Comparison of ENCODE assay signal across 29 cellular contexts in the genomic region with DNA sequence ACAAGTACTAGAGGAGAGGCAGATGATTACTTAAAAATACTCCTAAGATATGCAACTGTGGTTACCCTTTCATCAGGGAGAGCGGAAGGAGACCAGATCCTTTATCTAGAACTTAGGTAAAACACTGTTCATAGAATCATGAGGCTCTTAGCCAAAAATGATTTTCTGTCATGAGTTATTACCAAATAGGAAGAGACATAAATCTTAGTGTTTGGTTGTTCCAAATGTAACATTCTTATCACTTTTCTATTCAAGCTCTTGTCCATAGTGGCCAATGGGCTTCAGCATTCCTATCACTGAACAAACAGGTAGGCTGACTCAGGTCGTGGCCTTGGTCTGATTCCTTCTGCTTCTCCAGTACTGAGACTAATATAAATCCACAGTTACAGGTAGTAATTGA. TPM values are rescaled to one million over a fixed set of nuclear protein-coding genes. Genes with fewer than 3 reads are reported as not detected.
A peak's percentile ranks its signal among the peaks of the same experiment; 100 is the strongest.
DNase-seq lines count a peak whose midpoint lies in the region; ATAC-seq and TF ChIP-seq lines count a peak whose summit lies in the region.
"Had no signal": no experiment of that assay in that cellular context is flagged by ENCODE, and none has a peak within 500 bp of the region (broad histone marks: within the 10 kb centered on the region; RNA-seq: fewer than 3 reads in every experiment).

No MANE protein-coding gene starts in this region.

- TF ChIP-seq CTCF in body of pancreas (IDR thresholded peaks at IDR 0.05), result no peak

- CTCF ChIA-PET in naive thymus-derived CD4-positive, alpha-beta T cell (lab: Charles Lee), result no interaction called here

- no peaks in the 10 kb centered on the region for H3K36me3 ChIP-seq in body of pancreas (replicated peaks in 1 of 2; ENCODE audit: insufficient read depth in 1 of 2, low read depth in 2 of 2)
- H3K36me3 ChIP-seq in naive thymus-derived CD4-positive, alpha-beta T cell (ENCODE audit: control insufficient read depth in 2 of 3, insufficient read depth in 3 of 3, low read length in 3 of 3), result peaks cover 7 to 26% (median 11%) of the 10 kb centered on the region in 3 experiments

- H3K9me3 Mint-ChIP-seq in activated CD4-positive, alpha-beta T cell treated with anti-CD3 and anti-CD28 coated beads, Interleukin-2, amount 10 ng/mL, durations not matched to agents 24 days and 14 days, result no peaks in the 10 kb centered on the region
- no peaks in the 10 kb centered on the region for H3K9me3 Mint-ChIP-seq in naive thymus-derived CD4-positive, alpha-beta T cell
- H3K9me3 Mint-ChIP-seq: activated CD4-positive, alpha-beta memory T cell treated with anti-CD3 and anti-CD28 coated beads, Interleukin-2, amount 10 ng/mL, durations not matched to agents 7 days and 5 days; activated naive CD8-positive, alpha-beta T cell treated with anti-CD3 and anti-CD28 coated beads, Interleukin-2, amount 50 U/mL, for 24 hours; CD14-positive monocyte; IgD-negative memory B cell; nephron had no signal

- H3K4me3 Mint-ChIP-seq in activated CD4-positive, alpha-beta T cell treated with anti-CD3 and anti-CD28 coated beads, Interleukin-2, amount 10 ng/mL, durations not matched to agents 24 days and 14 days, result no peak overlapping the region
- peak overlapping the region in 7 of 10 donors; percentile 2 to 49 (median 23) for H3K4me3 Mint-ChIP-seq in naive thymus-derived CD4-positive, alpha-beta T cell
- H3K4me3 Mint-ChIP-seq: activated CD4-positive, alpha-beta memory T cell treated with anti-CD3 and anti-CD28 coated beads, Interleukin-2, amount 10 ng/mL, durations not matched to agents 7 days and 5 days; activated naive CD8-positive, alpha-beta T cell treated with anti-CD3 and anti-CD28 coated beads, Interleukin-2, amount 50 U/mL, for 24 hours; CD14-positive monocyte; IgD-negative memory B cell; nephron had no signal

- DNase-seq in activated CD4-positive, alpha-beta T cell treated with anti-CD3 and anti-CD28 coated beads, Interleukin-2, amount 10 ng/mL, durations not matched to agents 24 days and 14 days, result no peak
- no peak for DNase-seq in activated CD4-positive, alpha-beta T cell treated with anti-CD3 and anti-CD28 coated beads, Interleukin-2, amount 50 U/mL, for 4 hours
- DNase-seq in HuH-7.5 (ENCODE audit: low spot score) (peak; percentile 27), body of pancreas (peak; percentile 57 to 81 (median 64)), dermis blood vessel endothelial cell (no peak), OCI-M2 (lab: John Stamatoyannopoulos, UW; ENCODE audit: unreplicated experiment) (no peak), NAMALWA (ENCODE audit: low spot score) (no peak)
- DNase-seq in naive thymus-derived CD4-positive, alpha-beta T cell, result peak in 2 of 9 donors; percentile 5 to 18
- DNase-seq: activated CD4-positive, alpha-beta memory T cell treated with anti-CD3 and anti-CD28 coated beads, Interleukin-2, amount 10 ng/mL, durations not matched to agents 7 days and 5 days; activated effector memory CD4-positive, alpha-beta T cell treated with Interleukin-2 at 50 U/mL for 16 hours; activated naive CD8-positive, alpha-beta T cell treated with anti-CD3 and anti-CD28 coated beads, Interleukin-2, amount 50 U/mL, for 24 hours; Calu3; cerebellar nuclear complex; DMS79; dorsolateral prefrontal cortex; esophagus squamous epithelium; foreskin keratinocyte; GM23248; kidney glomerular epithelial cell; mucosa of descending colon; NCI-H1092; NCI-H187; NCI-H2171; NCI-H510A; stimulated activated naive CD4-positive, alpha-beta T cell treated with Interleukin-2 at 50 U/mL for 16 hours had no signal

- no peak for TF ChIP-seq POLR2A in body of pancreas (IDR thresholded peaks at IDR 0.05)

- H3K36me3 Mint-ChIP-seq in activated CD4-positive, alpha-beta T cell treated with anti-CD3 and anti-CD28 coated beads, Interleukin-2, amount 10 ng/mL, durations not matched to agents 24 days and 14 days (ENCODE audit: low read depth), result peaks cover 37% of the 10 kb centered on the region
- peaks cover 3 to 23% (median 18%) of the 10 kb centered on the region in 5 donors for H3K36me3 Mint-ChIP-seq in naive thymus-derived CD4-positive, alpha-beta T cell

- H3K4me3 ChIP-seq in body of pancreas, result no peak overlapping the region
- H3K4me3 ChIP-seq in naive thymus-derived CD4-positive, alpha-beta T cell (ENCODE audit: low read length), result no peak overlapping the region
- H3K4me3 ChIP-seq: dorsolateral prefrontal cortex, esophagus squamous epithelium, GM23248, mucosa of descending colon, skin epidermis had no signal

- intact Hi-C loops in activated CD4-positive, alpha-beta T cell treated with anti-CD3 and anti-CD28 coated beads, Interleukin-2, amount 10 ng/mL, durations not matched to agents 24 days and 14 days (cut with micrococcal nuclease), result no loop called here
- intact Hi-C loops in body of pancreas (cut with DNase I), result no loop called here
- intact Hi-C loops in naive thymus-derived CD4-positive, alpha-beta T cell (cut with micrococcal nuclease), result no loop called here

- POLR2A ChIA-PET in naive thymus-derived CD4-positive, alpha-beta T cell (lab: Charles Lee), result no interaction called here

- H3K27me3 ChIP-seq in body of pancreas, result no peaks in the 10 kb centered on the region
- no peaks in the 10 kb centered on the region for H3K27me3 ChIP-seq in naive thymus-derived CD4-positive, alpha-beta T cell (ENCODE audit: control insufficient read depth in 2 of 2, insufficient read depth in 2 of 2, low read length in 2 of 2)
- H3K27me3 ChIP-seq: dorsolateral prefrontal cortex, esophagus squamous epithelium, foreskin keratinocyte had no signal

- peak overlapping the region in 3 of 4 donors; percentile 24 to 76 (median 52) for H3K27ac ChIP-seq in body of pancreas
- H3K27ac ChIP-seq in naive thymus-derived CD4-positive, alpha-beta T cell (ENCODE audit: low read depth, low read length), result no peak overlapping the region
- H3K27ac ChIP-seq: dorsolateral prefrontal cortex, esophagus squamous epithelium, foreskin keratinocyte, GM23248, skin epidermis had no signal

- no peaks in the 10 kb centered on the region for H3K27me3 Mint-ChIP-seq in activated CD4-positive, alpha-beta T cell treated with anti-CD3 and anti-CD28 coated beads, Interleukin-2, amount 10 ng/mL, durations not matched to agents 24 days and 14 days
- H3K27me3 Mint-ChIP-seq in naive thymus-derived CD4-positive, alpha-beta T cell, result no peaks in the 10 kb centered on the region
- H3K27me3 Mint-ChIP-seq: activated CD4-positive, alpha-beta memory T cell treated with anti-CD3 and anti-CD28 coated beads, Interleukin-2, amount 10 ng/mL, durations not matched to agents 7 days and 5 days; activated naive CD8-positive, alpha-beta T cell treated with anti-CD3 and anti-CD28 coated beads, Interleukin-2, amount 50 U/mL, for 24 hours; IgD-negative memory B cell had no signal

- peaks cover 28% of the 10 kb centered on the region for H3K4me1 ChIP-seq in body of pancreas
- H3K4me1 ChIP-seq in naive thymus-derived CD4-positive, alpha-beta T cell (ENCODE audit: control insufficient read depth in 2 of 2, insufficient read depth in 2 of 2, low read length in 2 of 2), result peaks cover 0 to 4% of the 10 kb centered on the region in 2 donors
- H3K4me1 ChIP-seq: esophagus squamous epithelium had no signal

- H3K9me3 ChIP-seq in body of pancreas, result no peaks in the 10 kb centered on the region
- H3K9me3 ChIP-seq in naive thymus-derived CD4-positive, alpha-beta T cell (ENCODE audit: control insufficient read depth in 2 of 3, low read length in 3 of 3), result no peaks in the 10 kb centered on the region
- H3K9me3 ChIP-seq: esophagus squamous epithelium, mucosa of descending colon had no signal

- WGBS in body of pancreas, 2 donors, result 19 to 26% methylated on average over 2 of the region's 2 CpGs

- peak overlapping the region; percentile 17 for H3K27ac Mint-ChIP-seq in activated CD4-positive, alpha-beta T cell treated with anti-CD3 and anti-CD28 coated beads, Interleukin-2, amount 10 ng/mL, durations not matched to agents 24 days and 14 days
- peak overlapping the region in 7 of 9 donors; percentile 13 to 70 (median 43) for H3K27ac Mint-ChIP-seq in naive thymus-derived CD4-positive, alpha-beta T cell
- H3K27ac Mint-ChIP-seq: activated CD4-positive, alpha-beta memory T cell treated with anti-CD3 and anti-CD28 coated beads, Interleukin-2, amount 10 ng/mL, durations not matched to agents 7 days and 5 days; activated naive CD8-positive, alpha-beta T cell treated with anti-CD3 and anti-CD28 coated beads, Interleukin-2, amount 50 U/mL, for 24 hours; IgD-negative memory B cell; nephron had no signal

- peak; percentile 98 for ATAC-seq in body of pancreas
- ATAC-seq in naive thymus-derived CD4-positive, alpha-beta T cell, result peak; percentile 67
- ATAC-seq: activated naive CD8-positive, alpha-beta T cell treated with anti-CD3 and anti-CD28 coated beads, Interleukin-2, amount 50 U/mL, for 24 hours; foreskin keratinocyte; mucosa of descending colon had no signal

- peaks cover 12% of the 10 kb centered on the region for H3K4me1 Mint-ChIP-seq in activated CD4-positive, alpha-beta T cell treated with anti-CD3 and anti-CD28 coated beads, Interleukin-2, amount 10 ng/mL, durations not matched to agents 24 days and 14 days
- H3K4me1 Mint-ChIP-seq in naive thymus-derived CD4-positive, alpha-beta T cell, result peaks cover 13 to 65% (median 44%) of the 10 kb centered on the region in 7 donors

RNA-seq across cellular contexts. Expression of gene RPRD1A, which starts 38.5 kb away (rescaled TPM):
- 24.6 and 27.4 TPM in 2 replicates for total RNA-seq in activated CD4-positive, alpha-beta T cell treated with anti-CD3 and anti-CD28 coated beads, Interleukin-2, amount 10 ng/mL, durations not matched to agents 24 days and 14 days
- total RNA-seq in body of pancreas, result 10 to 100 TPM; 36.3 to 66.6 TPM
- total RNA-seq in naive thymus-derived CD4-positive, alpha-beta T cell, result 10 to 100 TPM; 22.6 to 51.3 (median 28.7) TPM
- 10 to 100 TPM; 11.8 to 12.1 TPM for polyA plus RNA-seq in naive thymus-derived CD4-positive, alpha-beta T cell
- total RNA-seq in dermis blood vessel endothelial cell, result 51.7 and 58.4 TPM in 2 replicates

Comparison
In these comparisons a context has a peak if more than half of its experiments do, and no peak if none do; other contexts are left out.
1. DNase-seq: peak in HuH-7.5 (single experiment) and body of pancreas (4 of 4); none in activated CD4-positive, alpha-beta T cell treated with anti-CD3 and anti-CD28 coated beads, Interleukin-2, amount 10 ng/mL, durations not matched to agents 24 days and 14 days (single experiment), activated CD4-positive, alpha-beta T cell treated with anti-CD3 and anti-CD28 coated beads, Interleukin-2, amount 50 U/mL, for 4 hours (0 of 2), dermis blood vessel endothelial cell (single experiment), OCI-M2 (single experiment) and NAMALWA (single experiment).